In genomic region chr5:157710887-157711286, GRCh38 we compare ENCODE assay signal across 2 cellular contexts.
TF ChIP-seq lines count a peak whose summit lies in the region.

No MANE protein-coding gene starts in this region.

TF ChIP-seq in A549, 52 proteins besides CTCF, POLR2A, EP300 and RAD21:
- TF ChIP-seq HOXA7 (CRISPR knock-in tag; IDR thresholded peaks at IDR 0.05) (no peak), ZSCAN20 (CRISPR knock-in tag; IDR thresholded peaks at IDR 0.05) (no peak), CBX2 (IDR thresholded peaks at IDR 0.05; ENCODE audit: borderline replicate concordance, low read depth) (no peak), MAZ (IDR thresholded peaks at IDR 0.05; ENCODE audit: borderline replicate concordance, low read depth, low read length) (no peak), CEBPB (IDR thresholded peaks at IDR 0.05) (no peak), EHF (CRISPR knock-in tag; IDR thresholded peaks at IDR 0.05) (no peak), HMGXB4 (CRISPR knock-in tag; IDR thresholded peaks at IDR 0.05; ENCODE audit: borderline replicate concordance) (no peak), NR3C1 (IDR thresholded peaks at IDR 0.05) (no peak), FOSL2 (IDR thresholded peaks at IDR 0.05) (no peak), FOSL2 (CRISPR knock-in tag; IDR thresholded peaks at IDR 0.05) (0 out of 2 replicates have a peak, but pooled peaks have one; percentile 22), FOXS1 (CRISPR knock-in tag; IDR thresholded peaks at IDR 0.05) (no peak), RFX5 (IDR thresholded peaks at IDR 0.05) (no peak), KDM5A (IDR thresholded peaks at IDR 0.05) (no peak), JUNB (IDR thresholded peaks at IDR 0.05) (0 out of 2 replicates have a peak, but pooled peaks have one; percentile 11), BHLHE40 (IDR thresholded peaks at IDR 0.05; ENCODE audit: low read depth, low read length) (no peak), ZC3H11A (IDR thresholded peaks at IDR 0.05) (no peak)
- TF ChIP-seq, protein P1, sequence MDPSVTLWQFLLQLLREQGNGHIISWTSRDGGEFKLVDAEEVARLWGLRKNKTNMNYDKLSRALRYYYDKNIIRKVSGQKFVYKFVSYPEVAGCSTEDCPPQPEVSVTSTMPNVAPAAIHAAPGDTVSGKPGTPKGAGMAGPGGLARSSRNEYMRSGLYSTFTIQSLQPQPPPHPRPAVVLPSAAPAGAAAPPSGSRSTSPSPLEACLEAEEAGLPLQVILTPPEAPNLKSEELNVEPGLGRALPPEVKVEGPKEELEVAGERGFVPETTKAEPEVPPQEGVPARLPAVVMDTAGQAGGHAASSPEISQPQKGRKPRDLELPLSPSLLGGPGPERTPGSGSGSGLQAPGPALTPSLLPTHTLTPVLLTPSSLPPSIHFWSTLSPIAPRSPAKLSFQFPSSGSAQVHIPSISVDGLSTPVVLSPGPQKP (IDR thresholded peaks at IDR 0.05; ENCODE audit: low read depth, low read length), result no peak

TF ChIP-seq in SK-N-SH treated with all-trans-retinoic acid at 6 μM for 48 hours, 23 proteins besides CTCF, POLR2A, EP300 and RAD21:
- TF ChIP-seq PATZ1 (CRISPR knock-in tag; IDR thresholded peaks at IDR 0.05; ENCODE audit: borderline replicate concordance) (no peak), ISL1 (CRISPR knock-in tag; IDR thresholded peaks at IDR 0.05) (peak; percentile 62; the same call in 1 of the 2 replicates)
TF ChIP-seq in SK-N-SH treated with all-trans-retinoic acid at 6 μM for 48 hours: peak in this region for 1.
